Comparison of ENCODE assay signal across 8 cellular contexts in the genomic region with DNA sequence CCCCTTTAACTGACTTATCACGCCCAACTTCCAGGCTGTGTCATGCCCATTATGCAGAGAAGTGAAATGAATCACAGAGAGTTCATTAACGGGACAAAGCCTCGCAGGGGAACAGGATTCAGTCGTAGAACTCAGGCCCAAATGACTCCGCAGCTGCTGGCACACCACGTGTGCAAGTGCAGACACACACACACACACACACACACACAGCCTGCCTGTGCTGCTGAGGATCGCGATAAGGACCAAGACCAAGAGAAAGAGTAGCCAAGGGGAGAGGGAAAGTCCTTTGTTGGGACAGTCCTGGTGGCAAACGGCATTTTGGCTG.
DNase-seq lines count a peak whose midpoint lies in the region; ATAC-seq and TF ChIP-seq lines count a peak whose summit lies in the region.

No MANE protein-coding gene starts in this region.

- peaks cover 53 to 77% (median 74%) of the 10 kb centered on the region in 10 experiments for H3K4me1 ChIP-seq in BLaER1 treated with 17β-estradiol and CSF1 and Interleukin-3, amounts not matched to agents 10 nM and 100 nM
- peaks cover 5% of the 10 kb centered on the region for H3K4me1 ChIP-seq in endodermal cell (ENCODE audit: control insufficient read depth, insufficient read depth, low read length)
- H3K4me1 ChIP-seq in aorta (ENCODE audit: control insufficient read depth in 1 of 2, insufficient read depth in 2 of 2, low read length in 2 of 2), result no peaks in the 10 kb centered on the region

- peaks cover 8% of the 10 kb centered on the region for H3K27me3 Mint-ChIP-seq in endodermal cell (ENCODE audit: insufficient read depth)
- peaks cover 10 to 43% (median 22%) of the 10 kb centered on the region in 5 donors for H3K27me3 Mint-ChIP-seq in naive thymus-derived CD8-positive, alpha-beta T cell

- H3K36me3 Mint-ChIP-seq in endodermal cell (ENCODE audit: low read depth), result no peaks in the 10 kb centered on the region
- no peaks in the 10 kb centered on the region for H3K36me3 Mint-ChIP-seq in naive thymus-derived CD8-positive, alpha-beta T cell

- POLR2A ChIA-PET in naive thymus-derived CD8-positive, alpha-beta T cell (lab: Charles Lee), result no interaction called here

- peak overlapping the region in 6 of 11 experiments; percentile 17 to 51 (median 40); a peak in 10 of 22 replicates for H3K9ac ChIP-seq in BLaER1 treated with 17β-estradiol and CSF1 and Interleukin-3, amounts not matched to agents 10 nM and 100 nM
- H3K9ac ChIP-seq in endodermal cell (ENCODE audit: extremely low read depth, low read length, poor library complexity, severe bottlenecking), result no peak overlapping the region

- no peak overlapping the region for H3K27ac Mint-ChIP-seq in endodermal cell
- H3K27ac Mint-ChIP-seq in naive thymus-derived CD8-positive, alpha-beta T cell, result peak overlapping the region in 5 of 10 donors; percentile 20 to 95 (median 91)

- peak overlapping the region; percentile 54 to 92 (median 86) for H3K4me2 ChIP-seq in BLaER1 treated with 17β-estradiol and CSF1 and Interleukin-3, amounts not matched to agents 10 nM and 100 nM

- no peak overlapping the region for H3K4me3 Mint-ChIP-seq in endodermal cell
- peak overlapping the region in 6 of 10 donors; percentile 30 to 90 (median 64) for H3K4me3 Mint-ChIP-seq in naive thymus-derived CD8-positive, alpha-beta T cell

- peaks cover 5% of the 10 kb centered on the region for H3K9me3 Mint-ChIP-seq in endodermal cell
- H3K9me3 Mint-ChIP-seq in naive thymus-derived CD8-positive, alpha-beta T cell, result no peaks in the 10 kb centered on the region

- H3K27me3 ChIP-seq in BLaER1 treated with 17β-estradiol and CSF1 and Interleukin-3, amounts not matched to agents 10 nM and 100 nM, result peaks cover 0 to 23% (median 0%) of the 10 kb centered on the region in 11 experiments; a peak in 4 of 22 replicates
- H3K27me3 ChIP-seq in endodermal cell (ENCODE audit: control insufficient read depth, insufficient read depth, low read length, poor library complexity, severe bottlenecking) (no peaks in the 10 kb centered on the region), aorta (ENCODE audit: control insufficient read depth in 1 of 2, insufficient read depth in 2 of 2, low read length in 1 of 2) (no peaks in the 10 kb centered on the region)

- peak overlapping the region in 10 of 11 experiments; percentile 30 to 67 (median 51); a peak in 15 of 22 replicates for H3K27ac ChIP-seq in BLaER1 treated with 17β-estradiol and CSF1 and Interleukin-3, amounts not matched to agents 10 nM and 100 nM
- H3K27ac ChIP-seq in endodermal cell (ENCODE audit: low read depth, low read length), result no peak overlapping the region
- H3K27ac ChIP-seq in aorta (ENCODE audit: low read depth in 1 of 2, low read length in 2 of 2), result no peak overlapping the region

- no peak overlapping the region for H3K4me3 ChIP-seq in BLaER1 treated with 17β-estradiol and CSF1 and Interleukin-3, amounts not matched to agents 10 nM and 100 nM
- H3K4me3 ChIP-seq in endodermal cell (ENCODE audit: low read length), result no peak overlapping the region
- H3K4me3 ChIP-seq in aorta (ENCODE audit: low read length in 2 of 2), result no peak overlapping the region

- intact Hi-C loops in aorta (cut with DNase I), result no loop called here

- peaks cover 21% of the 10 kb centered on the region for H3K4me1 Mint-ChIP-seq in endodermal cell
- H3K4me1 Mint-ChIP-seq in naive thymus-derived CD8-positive, alpha-beta T cell, result peaks cover 23 to 57% (median 33%) of the 10 kb centered on the region in 4 donors

- H3K36me3 ChIP-seq in BLaER1 treated with 17β-estradiol and CSF1 and Interleukin-3, amounts not matched to agents 10 nM and 100 nM, result no peaks in the 10 kb centered on the region
- H3K36me3 ChIP-seq in endodermal cell (ENCODE audit: control insufficient read depth, insufficient read depth, low read length) (no peaks in the 10 kb centered on the region), aorta (ENCODE audit: control insufficient read depth in 1 of 2, insufficient read depth in 2 of 2, low read length in 1 of 2) (no peaks in the 10 kb centered on the region)

- TF ChIP-seq CTCF in endodermal cell (conservative IDR thresholded peaks at IDR 0.05), result no peak

- ATAC-seq in GM19452 (IDR thresholded peaks at IDR 0.05; ENCODE audit: unreplicated experiment) (peak; percentile 75), HG03565 (IDR thresholded peaks at IDR 0.05; ENCODE audit: unreplicated experiment) (peak; percentile 56), aorta (ENCODE audit: low FRiP score) (peak; percentile 45)
- peak; percentile 75 to 76 for ATAC-seq in activated CD4-positive, CD25-positive, alpha-beta regulatory T cell treated with anti-CD3 and anti-CD28 coated beads, Interleukin-2, amount 50 U/mL, for 24 hours
- ATAC-seq in naive thymus-derived CD8-positive, alpha-beta T cell, result no peak

- 47 to 63% methylated on average over 4 to 9 of the region's 9 CpGs for WGBS in endodermal cell (ENCODE audit: insufficient coverage in 1 of 2, insufficient read length in 1 of 2), 2 experiments
- 9 to 11% methylated on average over 9 of the region's 9 CpGs for WGBS in aorta, 2 donors

- peak; percentile 64 for DNase-seq in endodermal cell
- DNase-seq in naive thymus-derived CD8-positive, alpha-beta T cell, result peak in 1 of 10 donors; percentile 10
- peak in 1 of 2 donors; percentile 81 for DNase-seq in aorta
- DNase-seq in cerebellar cortex (ENCODE audit: low spot score), result no peak

- no peaks in the 10 kb centered on the region for H4K20me1 ChIP-seq in BLaER1 treated with 17β-estradiol and CSF1 and Interleukin-3, amounts not matched to agents 10 nM and 100 nM

- 0 out of 22 replicates have a peak, but pooled peaks cover 0 to 3% (median 0%) of the 10 kb centered on the region in 11 experiments for H3K9me3 ChIP-seq in BLaER1 treated with 17β-estradiol and CSF1 and Interleukin-3, amounts not matched to agents 10 nM and 100 nM (replicated peaks in 1 of 11)
- H3K9me3 ChIP-seq in endodermal cell (ENCODE audit: control insufficient read depth, low read length) (no peaks in the 10 kb centered on the region), aorta (ENCODE audit: control insufficient read depth, low read length) (no peaks in the 10 kb centered on the region)

Comparison
In these comparisons a context has a peak if more than half of its experiments do, and no peak if none do; other contexts are left out.
1. H3K27ac ChIP-seq: peak in BLaER1 treated with 17β-estradiol and CSF1 and Interleukin-3, amounts not matched to agents 10 nM and 100 nM (10 of 11); none in endodermal cell (single experiment) and aorta (0 of 2).
2. ATAC-seq: peak in GM19452 (single experiment), HG03565 (single experiment), activated CD4-positive, CD25-positive, alpha-beta regulatory T cell treated with anti-CD3 and anti-CD28 coated beads, Interleukin-2, amount 50 U/mL, for 24 hours (2 of 2) and aorta (single experiment); none in naive thymus-derived CD8-positive, alpha-beta T cell (0 of 2).